ENCODE assay signal across 30 cellular contexts in the genomic region with DNA sequence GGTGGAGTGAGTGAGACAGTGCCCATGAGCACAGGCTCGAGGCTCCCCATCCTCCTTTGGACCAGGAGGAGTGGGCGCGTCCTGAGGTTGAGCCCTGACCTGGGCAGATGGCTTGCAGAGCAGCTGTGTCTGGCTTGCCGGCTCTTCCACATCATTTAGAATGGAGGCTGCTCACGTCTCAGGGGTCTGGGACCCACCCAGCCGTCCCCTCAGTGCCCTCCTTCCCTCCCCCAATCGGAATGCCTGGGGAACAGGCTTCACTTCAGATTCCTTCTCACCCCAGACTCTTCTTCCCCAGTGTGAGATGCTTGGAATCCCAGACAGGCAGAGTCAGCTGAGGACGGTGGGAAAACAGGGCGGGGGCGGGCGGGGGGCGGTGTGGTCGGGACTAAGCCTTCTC.
"Had no signal": no experiment of that assay in that cellular context is flagged by ENCODE, and none has a peak within 500 bp of the region (broad histone marks: within the 10 kb centered on the region; RNA-seq: fewer than 3 reads in every experiment).

No MANE protein-coding gene starts in this region.

- H3K4me1 ChIP-seq: heart left ventricle, left lung, lower lobe of right lung, pancreas, prostate gland, sigmoid colon, stomach, thyroid gland, transverse colon, upper lobe of right lung, uterus had no signal

- H3K4me1 Mint-ChIP-seq: naive thymus-derived CD4-positive, alpha-beta T cell; stimulated activated naive B cell treated with anti-CD40 and anti-IgM and Interleukin-4, amounts not matched to agents 10 μg/mL and 1 μg/mL and 100 μg/mL, for 72 hours had no signal

- H3K27ac ChIP-seq: heart left ventricle, left lung, lower lobe of right lung, pancreas, prostate gland, sigmoid colon, stomach, testis, thyroid gland, transverse colon, upper lobe of right lung, uterus had no signal

- ATAC-seq: heart left ventricle; left cardiac atrium; left lung; lower lobe of right lung; mucosa of descending colon; naive thymus-derived CD4-positive, alpha-beta T cell; natural killer cell treated with Interleukin-12 subunit alpha and Interleukin-12 subunit beta and Interleukin-15 and Interleukin-18, amount 100 ng/mL, for 72 hours; pancreas; right cardiac atrium; stimulated activated naive B cell treated with anti-CD40 and anti-IgM and Interleukin-4, amounts not matched to agents 10 μg/mL and 1 μg/mL and 100 μg/mL, for 72 hours; stimulated activated naive CD8-positive, alpha-beta T cell treated with anti-CD3 and anti-CD28 coated beads, Interleukin-15, Interleukin-2, amounts not matched to agents 100 U/mL and 50 U/mL, for 24 hours; upper lobe of right lung had no signal

- DNase-seq: heart left ventricle; hypothalamus; islet precursor cell; left cardiac atrium; left lung; lower lobe of right lung; mammary epithelial cell; mesendoderm; midbrain; mucosa of descending colon; naive thymus-derived CD4-positive, alpha-beta T cell; pancreas; retina; right cardiac atrium; sigmoid colon; small intestine; stimulated activated CD4-positive, alpha-beta T cell treated with anti-CD3 and anti-CD28 coated beads, Interleukin-1b, Interleukin-23, amount 100 ng/mL, for 48 hours; stimulated activated CD4-positive, alpha-beta T cell treated with anti-CD3 and anti-CD28 coated beads, Interleukin-2, amount 100 ng/mL, for 48 hours; stimulated activated CD4-positive, alpha-beta T cell treated with anti-CD3 and anti-CD28 coated beads, Interleukin-4, amount 100 ng/mL, for 4 hours; stimulated activated CD8-positive, alpha-beta memory T cell treated with anti-CD3 and anti-CD28 coated beads, Interleukin-4, amount 100 ng/mL, for 48 hours; stimulated activated naive B cell treated with anti-CD40 and anti-IgM and Interleukin-4, amounts not matched to agents 10 μg/mL and 1 μg/mL and 100 μg/mL, for 72 hours; stimulated activated naive CD8-positive, alpha-beta T cell treated with anti-CD3 and anti-CD28 coated beads, Interleukin-15, Interleukin-2, amounts not matched to agents 100 U/mL and 50 U/mL, for 24 hours; stomach; testis; thyroid gland; transverse colon; upper lobe of right lung; uterus had no signal

- H3K27ac Mint-ChIP-seq: naive thymus-derived CD4-positive, alpha-beta T cell; natural killer cell treated with Interleukin-12 subunit alpha and Interleukin-12 subunit beta and Interleukin-15 and Interleukin-18, amount 100 ng/mL, for 72 hours; stimulated activated naive B cell treated with anti-CD40 and anti-IgM and Interleukin-4, amounts not matched to agents 10 μg/mL and 1 μg/mL and 100 μg/mL, for 72 hours had no signal

- H3K36me3 Mint-ChIP-seq: stimulated activated naive B cell treated with anti-CD40 and anti-IgM and Interleukin-4, amounts not matched to agents 10 μg/mL and 1 μg/mL and 100 μg/mL, for 72 hours had no signal

- H3K4me3 ChIP-seq: heart left ventricle, left lung, lower lobe of right lung, mucosa of descending colon, pancreas, prostate gland, sigmoid colon, stomach, testis, thyroid gland, transverse colon, upper lobe of right lung, uterus had no signal

- H3K4me3 Mint-ChIP-seq: naive thymus-derived CD4-positive, alpha-beta T cell; natural killer cell treated with Interleukin-12 subunit alpha and Interleukin-12 subunit beta and Interleukin-15 and Interleukin-18, amount 100 ng/mL, for 72 hours; stimulated activated naive B cell treated with anti-CD40 and anti-IgM and Interleukin-4, amounts not matched to agents 10 μg/mL and 1 μg/mL and 100 μg/mL, for 72 hours had no signal

- H3K36me3 ChIP-seq: heart left ventricle, left lung, lower lobe of right lung, pancreas, prostate gland, sigmoid colon, stomach, thyroid gland, transverse colon, upper lobe of right lung, uterus had no signal

- H3K27me3 Mint-ChIP-seq: naive thymus-derived CD4-positive, alpha-beta T cell; natural killer cell treated with Interleukin-12 subunit alpha and Interleukin-12 subunit beta and Interleukin-15 and Interleukin-18, amount 100 ng/mL, for 72 hours; stimulated activated naive B cell treated with anti-CD40 and anti-IgM and Interleukin-4, amounts not matched to agents 10 μg/mL and 1 μg/mL and 100 μg/mL, for 72 hours had no signal

- H3K27me3 ChIP-seq: left lung, pancreas, sigmoid colon, stomach, testis, thyroid gland, transverse colon, upper lobe of right lung, uterus had no signal

- H3K9me3 ChIP-seq: pancreas, prostate gland, testis, thyroid gland, uterus had no signal
